8 cellular contexts compared by ENCODE assay signal in the genomic region with DNA sequence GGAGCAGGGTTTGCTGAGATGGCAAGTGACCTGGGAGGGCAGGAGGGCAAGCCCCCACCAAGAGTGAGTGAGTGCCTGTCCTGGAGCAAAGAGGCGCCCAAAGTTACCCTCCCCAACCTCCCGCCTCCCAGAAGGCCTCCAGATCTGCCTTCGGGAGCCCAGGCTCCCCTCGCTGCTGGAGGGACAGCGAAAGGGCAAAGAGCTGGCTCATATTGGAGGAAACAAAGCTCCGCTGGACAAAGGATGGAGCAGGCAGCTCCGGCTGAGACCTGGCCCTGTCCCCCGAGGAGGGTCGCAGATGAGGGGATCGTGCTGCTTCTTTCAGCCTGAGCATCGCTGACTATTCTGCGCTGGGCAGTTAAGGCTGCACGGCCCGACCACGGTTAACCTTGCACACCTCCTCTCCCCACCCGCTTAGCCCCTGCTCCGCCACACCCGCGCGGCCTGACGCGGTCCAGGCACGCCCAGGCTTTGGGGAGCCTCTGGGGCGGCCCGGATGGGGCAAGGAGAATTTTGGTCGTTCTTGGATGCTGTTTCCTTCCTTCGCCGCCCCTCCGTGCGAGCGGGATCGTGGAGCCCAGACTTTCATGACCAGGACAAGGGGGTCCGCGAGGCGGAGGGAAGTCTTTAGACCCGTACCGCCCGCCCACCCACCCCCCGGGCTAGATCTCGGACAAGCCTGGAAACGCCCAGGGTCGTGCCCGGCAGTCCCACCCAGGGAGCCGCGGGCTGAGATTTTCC. TPM values are rescaled to one million over a fixed set of nuclear protein-coding genes. Genes with fewer than 3 reads are reported as not detected.
DNase-seq lines count a peak whose midpoint lies in the region; ATAC-seq and TF ChIP-seq lines count a peak whose summit lies in the region.

No MANE protein-coding gene starts in this region.

- no peaks in the 10 kb centered on the region for H3K9me3 ChIP-seq in smooth muscle cell (replicated peaks; ENCODE audit: low read depth)

- H3K9ac ChIP-seq in smooth muscle cell (ENCODE audit: low read depth), result peak overlapping the region; percentile 65

- H3K36me3 Mint-ChIP-seq in HFFc6 (ENCODE audit: low read depth) (no peaks in the 10 kb centered on the region), brain (no peaks in the 10 kb centered on the region)

- H3K4me1 Mint-ChIP-seq in HFFc6 (ENCODE audit: low read depth) (peaks cover 35% of the 10 kb centered on the region), brain (peaks cover 44% of the 10 kb centered on the region)

- H3F3A ChIP-seq in smooth muscle cell (ENCODE audit: low read depth), result peaks cover 11% of the 10 kb centered on the region

- peaks cover 6% of the 10 kb centered on the region for H3K4me1 ChIP-seq in smooth muscle cell (ENCODE audit: low read depth)

- peaks cover 16% of the 10 kb centered on the region for H4K20me1 ChIP-seq in smooth muscle cell (ENCODE audit: low read depth)

- H3K27ac ChIP-seq in layer of hippocampus (ENCODE audit: low read depth, low read length) (peak overlapping the region; percentile 74), smooth muscle cell (ENCODE audit: low read depth) (no peak overlapping the region)

- H2AFZ ChIP-seq in smooth muscle cell (ENCODE audit: low read depth), result peak overlapping the region; percentile 7

- H3K27me3 Mint-ChIP-seq in HFFc6 (ENCODE audit: insufficient read depth) (peaks cover 2% of the 10 kb centered on the region; the same call in 1 of the 2 replicates), brain (peaks cover 37% of the 10 kb centered on the region)

- DNase-seq in HFFc6 (no peak), smooth muscle cell (lab: John Stamatoyannopoulos, UW; ENCODE audit: unreplicated experiment) (no peak), NCI-H187 (lab: John Stamatoyannopoulos, UW) (no peak)
- no peak for DNase-seq in stimulated activated CD4-positive, alpha-beta T cell treated with anti-CD3 and anti-CD28 coated beads, Interleukin-15, amount 100 ng/mL, for 24 hours

- no peaks in the 10 kb centered on the region for H3K36me3 ChIP-seq in smooth muscle cell (ENCODE audit: low read depth)

- 13% methylated on average over 33 of the region's 45 CpGs for WGBS in smooth muscle cell (ENCODE audit: low lambda C conversion rate)

- no peaks in the 10 kb centered on the region for H3K9me3 Mint-ChIP-seq in HFFc6
- H3K9me3 Mint-ChIP-seq in brain, result peaks cover 0 to 3% (median 0%) of the 10 kb centered on the region in 5 experiments

- peak overlapping the region; percentile 92 for H3K4me2 ChIP-seq in smooth muscle cell

- H3K4me3 ChIP-seq in smooth muscle cell, result peak overlapping the region; percentile 75

- ATAC-seq in GM18870 (IDR thresholded peaks at IDR 0.05; ENCODE audit: unreplicated experiment) (no peak), GM18867 (IDR thresholded peaks at IDR 0.05; ENCODE audit: unreplicated experiment) (no peak)

- no peaks in the 10 kb centered on the region for H3K27me3 ChIP-seq in layer of hippocampus (ENCODE audit: control insufficient read depth, insufficient read depth, low read length)
- no peaks in the 10 kb centered on the region for H3K27me3 ChIP-seq in smooth muscle cell (ENCODE audit: low read depth)

- H3K79me2 ChIP-seq in smooth muscle cell (ENCODE audit: low read depth), result no peaks in the 10 kb centered on the region

- H3K27ac Mint-ChIP-seq in HFFc6 (peak overlapping the region; percentile 44), brain (peak overlapping the region in 4 of 5 experiments; percentile 49 to 88 (median 81))

- H3K4me3 Mint-ChIP-seq in HFFc6 (peak overlapping the region; percentile 73), brain (peak overlapping the region; percentile 73 to 89 (median 82))

- no peak for TF ChIP-seq CTCF in HFFc6 (IDR thresholded peaks at IDR 0.05)
- no peak for TF ChIP-seq CTCF in brain (conservative IDR thresholded peaks at IDR 0.05)
- TF ChIP-seq CTCF in smooth muscle cell (IDR thresholded peaks at IDR 0.05; ENCODE audit: borderline replicate concordance, insufficient read depth, poor library complexity, severe bottlenecking), result no peak

RNA-seq across cellular contexts. Expression of a gene that starts 0.7 kb away (rescaled TPM):
- total RNA-seq in HFFc6 (2021; fragmentation: NEBNext Ultra II Directional; extraction: Animal tissue kit (Norgen Biotek cat#: 25700)), result 10 to 100 TPM; 11.1 to 22.4 (median 17.6) TPM
- 11.8 TPM for polyA plus RNA-seq in brain (ENCODE audit: insufficient read depth, low read depth, low replicate concordance)
- total RNA-seq in smooth muscle cell, result 20.5 and 21.3 TPM in 2 replicates
- 33.3 and 34.8 TPM in 2 replicates for polyA plus RNA-seq in smooth muscle cell

RNA-seq across cellular contexts. Expression of a gene that starts 10.2 kb away (rescaled TPM):
- under 1 TPM in 1 of 6 experiments, not detected in 5; 0.05 TPM for total RNA-seq in HFFc6 (2021; fragmentation: NEBNext Ultra II Directional; extraction: Animal tissue kit (Norgen Biotek cat#: 25700))
- 0.19 TPM for polyA plus RNA-seq in brain (ENCODE audit: insufficient read depth, low read depth, low replicate concordance)
- 0.27 and 0.54 TPM in 2 replicates for total RNA-seq in smooth muscle cell
- 0.61 TPM in 1 of 2 replicates, not detected in the other for polyA plus RNA-seq in smooth muscle cell

RNA-seq across cellular contexts. Expression of a gene that starts 38.2 kb away (rescaled TPM):
- 1 to 10 TPM; 3.5 to 4.6 (median 3.7) TPM for total RNA-seq in HFFc6 (2021; fragmentation: NEBNext Ultra II Directional; extraction: Animal tissue kit (Norgen Biotek cat#: 25700))
- polyA plus RNA-seq in brain (ENCODE audit: insufficient read depth, low read depth, low replicate concordance) (5.1 TPM), smooth muscle cell (2.3 and 5.6 TPM in 2 replicates)
- 3.4 and 3.8 TPM in 2 replicates for total RNA-seq in smooth muscle cell
